In genomic region chr1:87017994-87018672, GRCh38 we compare ENCODE assay signal across 16 cellular contexts.
DNase-seq lines count a peak whose midpoint lies in the region; TF ChIP-seq lines count a peak whose summit lies in the region.
"Had no signal": no experiment of that assay in that cellular context is flagged by ENCODE, and none has a peak within 500 bp of the region (broad histone marks: within the 10 kb centered on the region; RNA-seq: fewer than 3 reads in every experiment).

No MANE protein-coding gene starts in this region.

- DNase-seq in NCI-H345 (lab: John Stamatoyannopoulos, UW) (peak; percentile 35), NCI-H345 treated with DMSO at 0.1 percent for 48 hours (lab: John Stamatoyannopoulos, UW; ENCODE audit: unreplicated experiment) (no peak), NCI-H510A (lab: John Stamatoyannopoulos, UW) (peak; percentile 14), hepatocyte (ENCODE audit: low spot score) (peak; percentile 8), NCI-H1048 (lab: John Stamatoyannopoulos, UW) (no peak), NCI-H1092 (lab: John Stamatoyannopoulos, UW) (no peak), NOMO-1 treated with dmso at 0.1 percent for 144 hours (lab: John Stamatoyannopoulos, UW; ENCODE audit: unreplicated experiment) (no peak)
- no peak for DNase-seq in activated CD4-positive, alpha-beta T cell treated with anti-CD3 and anti-CD28 coated beads for 1 hour
- DNase-seq: activated CD4-positive, CD25-positive, alpha-beta regulatory T cell treated with anti-CD3 and anti-CD28 coated beads, Interleukin-2, amount 50 U/mL, for 72 hours; activated gamma-delta T cell treated with Interleukin-2 at 50 U/mL for 16 hours; foreskin fibroblast; hypothalamus; NCI-H226; right cardiac atrium; T1000; upper lobe of right lung had no signal

- peaks cover 62% of the 10 kb centered on the region for H3K79me2 ChIP-seq in hepatocyte

- H3K36me3 ChIP-seq in hepatocyte (replicated peaks; ENCODE audit: insufficient read depth, low read depth): no peaks in the 10 kb centered on the region
- H3K36me3 ChIP-seq: upper lobe of right lung had no signal

- H3K4me2 ChIP-seq in hepatocyte: no peak overlapping the region

- H3K4me1 ChIP-seq in hepatocyte (ENCODE audit: insufficient read depth): peaks cover 9% of the 10 kb centered on the region
- H3K4me1 ChIP-seq: upper lobe of right lung had no signal

- H3K4me3 ChIP-seq in hepatocyte: no peak overlapping the region
- H3K4me3 ChIP-seq: upper lobe of right lung had no signal

- no peaks in the 10 kb centered on the region for H3K27me3 ChIP-seq in hepatocyte
- H3K27me3 ChIP-seq: upper lobe of right lung had no signal

- H3K9me2 ChIP-seq in hepatocyte (replicated peaks; ENCODE audit: insufficient read depth): no peaks in the 10 kb centered on the region

- no peaks in the 10 kb centered on the region for H3K9me3 ChIP-seq in hepatocyte (ENCODE audit: low read depth)
- H3K9me3 ChIP-seq: upper lobe of right lung had no signal

- no peak overlapping the region for H2AFZ ChIP-seq in hepatocyte

- no peaks in the 10 kb centered on the region for H4K20me1 ChIP-seq in hepatocyte (ENCODE audit: insufficient read depth, poor library complexity, severe bottlenecking)

- TF ChIP-seq CTCF in hepatocyte (IDR thresholded peaks at IDR 0.05; ENCODE audit: poor library complexity): no peak

- 55% methylated on average over 4 of the region's 4 CpGs for WGBS in hepatocyte (ENCODE audit: low lambda C conversion rate, missing lambda C conversion rate)

- peak overlapping the region; percentile 52 for H3K27ac ChIP-seq in hepatocyte
- H3K27ac ChIP-seq: upper lobe of right lung had no signal

Comparison
In these comparisons a context has a peak if more than half of its experiments do, and no peak if none do; other contexts are left out.
1. DNase-seq: peak in NCI-H345 (single experiment), NCI-H510A (single experiment) and hepatocyte (single experiment); none in NCI-H345 treated with DMSO at 0.1 percent for 48 hours (single experiment), NCI-H1048 (single experiment), NCI-H1092 (single experiment), activated CD4-positive, alpha-beta T cell treated with anti-CD3 and anti-CD28 coated beads for 1 hour (single experiment) and NOMO-1 treated with dmso at 0.1 percent for 144 hours (single experiment).